In the genomic region with DNA sequence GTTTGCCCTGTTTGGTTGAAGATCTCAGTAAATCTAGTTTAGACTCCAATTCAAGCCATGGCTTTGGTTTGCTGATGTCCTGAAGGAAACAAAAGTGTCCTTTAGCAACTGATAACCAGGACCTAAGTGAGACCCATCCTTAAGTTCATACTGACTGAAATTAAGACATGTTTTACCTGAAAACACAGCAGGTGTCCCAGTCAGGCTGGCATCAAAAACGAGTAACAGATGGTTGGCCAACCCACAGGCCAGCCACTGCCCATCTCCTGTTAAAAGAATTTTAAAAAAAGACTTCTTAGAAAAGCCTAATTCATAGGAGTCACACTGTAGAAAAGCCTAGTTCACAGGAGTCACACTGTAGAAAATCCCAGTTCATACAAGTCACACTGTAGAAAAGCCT, we compare ENCODE assay signal across 10 cellular contexts.
"Had no signal": no experiment of that assay in that cellular context is flagged by ENCODE, and none has a peak within 500 bp of the region (broad histone marks: within the 10 kb centered on the region; RNA-seq: fewer than 3 reads in every experiment).

No MANE protein-coding gene starts in this region.

- H3K36me3 ChIP-seq: HAP-1 had no signal

- H3K4me3 ChIP-seq: GM23248, HAP-1 had no signal

- H3K4me1 ChIP-seq: HAP-1 had no signal

- DNase-seq: GM23248, GOT3, H7, HFFc6, KBM-7 had no signal

- H3K27ac ChIP-seq: GM23248, HL-60, KMS-11 had no signal

- H2AFZ ChIP-seq: GM23248 had no signal

- FAIRE-seq: HepG2 had no signal

- H3K9me3 ChIP-seq: HAP-1 had no signal

- ATAC-seq: HCT116, HepG2 had no signal

- H3K4me2 ChIP-seq: KMS-11 had no signal

- H3K9ac ChIP-seq: GM23248, KMS-11 had no signal
